ENCODE assay signal across 1 cellular context in genomic region chr17:63961355-63962207, GRCh38.
TF ChIP-seq lines count a peak whose summit lies in the region.

No MANE protein-coding gene starts in this region.

TF ChIP-seq in HepG2, 621 proteins besides CTCF, POLR2A, EP300 and RAD21:
- TF ChIP-seq ZNF224 (CRISPR knock-in tag; IDR thresholded peaks at IDR 0.05) = no peak
- TF ChIP-seq GATAD1 (CRISPR knock-in tag; IDR thresholded peaks at IDR 0.05) = no peak
- TF ChIP-seq THYN1 (CRISPR knock-in tag; IDR thresholded peaks at IDR 0.05; ENCODE audit: borderline replicate concordance, low read depth) = no peak
- no peak for TF ChIP-seq XRCC5 (optimal IDR thresholded peaks at IDR 0.05; ENCODE audit: low read length)
- TF ChIP-seq ZNF850 (CRISPR knock-in tag; conservative IDR thresholded peaks at IDR 0.05) = no peak
- TF ChIP-seq MAZ (IDR thresholded peaks at IDR 0.05; ENCODE audit: borderline replicate concordance, low read depth, low read length) = no peak
- 0 out of 2 replicates have a peak, but pooled peaks have one; percentile 17 for TF ChIP-seq MAZ (CRISPR knock-in tag; IDR thresholded peaks at IDR 0.05; ENCODE audit: low read depth)
- TF ChIP-seq CEBPB (IDR thresholded peaks at IDR 0.05; ENCODE audit: borderline replicate concordance, low read depth, low read length) = peak; percentile 82
- TF ChIP-seq THAP11 (CRISPR knock-in tag; IDR thresholded peaks at IDR 0.05) = 0 out of 2 replicates have a peak, but pooled peaks have one; percentile 1
- TF ChIP-seq ZNF225 (CRISPR knock-in tag; IDR thresholded peaks at IDR 0.05) = peak; percentile 1; the same call in 1 of the 2 replicates
- TF ChIP-seq TSC22D2 (CRISPR knock-in tag; IDR thresholded peaks at IDR 0.05; ENCODE audit: borderline replicate concordance) = no peak
- no peak for TF ChIP-seq SATB2 (CRISPR knock-in tag; IDR thresholded peaks at IDR 0.05)
- 0 out of 2 replicates have a peak, but pooled peaks have one; percentile 9 for TF ChIP-seq KAT8 (CRISPR knock-in tag; IDR thresholded peaks at IDR 0.05)
- no peak for TF ChIP-seq U2AF2 (IDR thresholded peaks at IDR 0.05; ENCODE audit: low read depth, low read length)
- no peak for TF ChIP-seq RFXANK (CRISPR knock-in tag; IDR thresholded peaks at IDR 0.05)
- no peak for TF ChIP-seq ZNF512B (CRISPR knock-in tag; IDR thresholded peaks at IDR 0.05; ENCODE audit: borderline replicate concordance)
- no peak for TF ChIP-seq ZNF816 (CRISPR knock-in tag; IDR thresholded peaks at IDR 0.05; ENCODE audit: borderline replicate concordance)
- no peak for TF ChIP-seq ZNF275 (CRISPR knock-in tag; IDR thresholded peaks at IDR 0.05; ENCODE audit: borderline replicate concordance)
- no peak for TF ChIP-seq PAXIP1 (CRISPR knock-in tag; conservative IDR thresholded peaks at IDR 0.05)
- no peak for TF ChIP-seq ZBTB49 (CRISPR knock-in tag; IDR thresholded peaks at IDR 0.05; ENCODE audit: borderline replicate concordance)
- peak; percentile 61; the same call in 1 of the 2 replicates for TF ChIP-seq ZBTB33 (CRISPR knock-in tag; IDR thresholded peaks at IDR 0.05)
TF ChIP-seq in HepG2: peak in this region for 6.
